ENCODE assay signal across 8 cellular contexts in genomic region chr2:84906900-84907714, GRCh38. TPM values are rescaled to one million over a fixed set of nuclear protein-coding genes. Genes with fewer than 3 reads are reported as not detected.
DNase-seq lines count a peak whose midpoint lies in the region; ATAC-seq, FAIRE-seq and TF ChIP-seq lines count a peak whose summit lies in the region.

No MANE protein-coding gene starts in this region.

- intact Hi-C loops in ascending aorta (cut with DNase I) (loop anchor here (1.0 to 5.0 kb wide), 2 partner anchors 18 to 65 kb away; partner anchors contain the start of gene KCMF1), left ventricle myocardium inferior (cut with micrococcal nuclease) (no loop called here), posterior vena cava (cut with DNase I) (no loop called here)

- 0 out of 2 replicates have a peak, but pooled peaks have one; percentile 32 for TF ChIP-seq POLR2A in Raji (IDR thresholded peaks at IDR 0.05; ENCODE audit: insufficient read depth, low read depth, low read length)

- peak overlapping the region; percentile 80 for H3K4me2 ChIP-seq in BLaER1

- H3K9me3 ChIP-seq in BLaER1 (0 out of 2 replicates have a peak, but pooled peaks cover 6% of the 10 kb centered on the region), ascending aorta (no peaks in the 10 kb centered on the region), left ventricle myocardium inferior (replicated peaks) (no peaks in the 10 kb centered on the region)

- H3K36me3 ChIP-seq in BLaER1, result peaks cover 20% of the 10 kb centered on the region
- H3K36me3 ChIP-seq in ascending aorta, result no peaks in the 10 kb centered on the region
- H3K36me3 ChIP-seq in left ventricle myocardium inferior, result no peaks in the 10 kb centered on the region

- H3K4me3 ChIP-seq in BLaER1 (peak overlapping the region; percentile 99), ascending aorta (peak overlapping the region; percentile 85 to 98), left ventricle myocardium inferior (peak overlapping the region; percentile 78)

- H3K27ac ChIP-seq in BLaER1 (peak overlapping the region; percentile 98), ascending aorta (peak overlapping the region; percentile 90 to 94), left ventricle myocardium inferior (replicated peaks) (peak overlapping the region; percentile 97)

- TF ChIP-seq CTCF in ascending aorta (IDR thresholded peaks at IDR 0.05), result no peak
- no peak for TF ChIP-seq CTCF in left ventricle myocardium inferior (IDR thresholded peaks at IDR 0.05; ENCODE audit: borderline replicate concordance)
- TF ChIP-seq CTCF in D721Med (IDR thresholded peaks at IDR 0.05; ENCODE audit: insufficient read depth, missing control alignments), result no peak

- H4K20me1 ChIP-seq in BLaER1, result peaks cover 28% of the 10 kb centered on the region

- ATAC-seq in GM18873 (IDR thresholded peaks at IDR 0.05; ENCODE audit: low FRiP score, unreplicated experiment), result peak; percentile 29
- peak; percentile 38 for ATAC-seq in HG03342 (IDR thresholded peaks at IDR 0.05; ENCODE audit: unreplicated experiment)

- DNase-seq in ascending aorta (ENCODE audit: low spot score in 2 of 2) (peak in 1 of 2 donors; percentile 84), left ventricle myocardium inferior (peak; percentile 70), posterior vena cava (ENCODE audit: low spot score) (peak; percentile 92), D721Med (ENCODE audit: insufficient read length, low spot score) (no peak)

- H3K27me3 ChIP-seq in BLaER1 (no peaks in the 10 kb centered on the region), ascending aorta (no peaks in the 10 kb centered on the region), left ventricle myocardium inferior (ENCODE audit: low read depth) (no peaks in the 10 kb centered on the region)

- H3K4me1 ChIP-seq in BLaER1 (peaks cover 40% of the 10 kb centered on the region), ascending aorta (peaks cover 0 to 7% of the 10 kb centered on the region in 2 donors), left ventricle myocardium inferior (peaks cover 29% of the 10 kb centered on the region)

- peak overlapping the region; percentile 99 for H3K9ac ChIP-seq in BLaER1

- no peak for FAIRE-seq in D721Med (lab: Jason Lieb, UNC)

RNA-seq across cellular contexts. Expression of gene TMSB10, which starts 1.7 kb away (rescaled TPM):
- 5,452 TPM for total RNA-seq in ascending aorta
- total RNA-seq in left ventricle myocardium inferior, result 400 TPM
- total RNA-seq in posterior vena cava, result 1,000 to 10,000 TPM; 1,249 to 1,274 TPM

RNA-seq across cellular contexts. Expression of gene TRABD2A, which starts 26.2 kb away (rescaled TPM):
- total RNA-seq in ascending aorta (1.1 TPM), left ventricle myocardium inferior (0.49 TPM), posterior vena cava (1 to 10 TPM; 1.0 to 2.6 TPM)
